Comparison of ENCODE assay signal across 9 cellular contexts in genomic region chr2:43041661-43042360, GRCh38.
DNase-seq lines count a peak whose midpoint lies in the region; ATAC-seq and TF ChIP-seq lines count a peak whose summit lies in the region.
"Had no signal": no experiment of that assay in that cellular context is flagged by ENCODE, and none has a peak within 500 bp of the region (broad histone marks: within the 10 kb centered on the region; RNA-seq: fewer than 3 reads in every experiment).

No MANE protein-coding gene starts in this region.

- H3K9me3 Mint-ChIP-seq in progenitor cell of endocrine pancreas (ENCODE audit: low read depth): no peaks in the 10 kb centered on the region

- H3K4me3 Mint-ChIP-seq in progenitor cell of endocrine pancreas (ENCODE audit: low read depth): peak overlapping the region; percentile 1

- ATAC-seq in GM19023 (IDR thresholded peaks at IDR 0.05; ENCODE audit: unreplicated experiment): no peak
- ATAC-seq: body of pancreas had no signal

- peaks cover 46% of the 10 kb centered on the region for H3K4me1 ChIP-seq in ES-I3 (ENCODE audit: insufficient read depth, low read length)

- H3K4me1 Mint-ChIP-seq in progenitor cell of endocrine pancreas (ENCODE audit: low read depth): peaks cover 44% of the 10 kb centered on the region

- no peaks in the 10 kb centered on the region for H3K9me3 ChIP-seq in ES-I3 (ENCODE audit: control insufficient read depth, insufficient read depth, low read length)
- H3K9me3 ChIP-seq: body of pancreas had no signal

- no peaks in the 10 kb centered on the region for H3K36me3 ChIP-seq in ES-I3 (ENCODE audit: insufficient read depth, low read length)

- H3K27ac Mint-ChIP-seq in progenitor cell of endocrine pancreas: peak overlapping the region; percentile 49

- H3K9ac ChIP-seq in ES-I3 (ENCODE audit: low read depth, low read length): peak overlapping the region; percentile 38; the same call in 1 of the 2 replicates

- DNase-seq in NOMO-1 treated with dmso at 0.1 percent for 144 hours (lab: John Stamatoyannopoulos, UW; ENCODE audit: unreplicated experiment): peak; percentile 35
- DNase-seq in epithelial cell of prostate (ENCODE audit: low read depth, low spot score): no peak
- DNase-seq in progenitor cell of endocrine pancreas (ENCODE audit: low spot score, unreplicated experiment): no peak
- DNase-seq in RPMI8226: no peak
- DNase-seq in NCI-H345 treated with DMSO at 0.1 percent for 48 hours (lab: John Stamatoyannopoulos, UW; ENCODE audit: unreplicated experiment): no peak
- no peak for DNase-seq in DMS153 treated with DMSO at 0.1 percent for 48 hours (lab: John Stamatoyannopoulos, UW; ENCODE audit: unreplicated experiment)

- no peaks in the 10 kb centered on the region for H3K36me3 Mint-ChIP-seq in progenitor cell of endocrine pancreas (ENCODE audit: insufficient read depth)

- no peak for TF ChIP-seq CTCF in progenitor cell of endocrine pancreas (IDR thresholded peaks at IDR 0.05; ENCODE audit: unreplicated experiment)

- H3K27me3 Mint-ChIP-seq in progenitor cell of endocrine pancreas: no peaks in the 10 kb centered on the region

- H3K27ac ChIP-seq in epithelial cell of prostate: peak overlapping the region; percentile 85
- H3K27ac ChIP-seq: body of pancreas had no signal
